In genomic region chr12:85947286-85947685, GRCh38 we compare ENCODE assay signal across 20 cellular contexts.
DNase-seq lines count a peak whose midpoint lies in the region; ATAC-seq and TF ChIP-seq lines count a peak whose summit lies in the region.
"Had no signal": no experiment of that assay in that cellular context is flagged by ENCODE, and none has a peak within 500 bp of the region (broad histone marks: within the 10 kb centered on the region; RNA-seq: fewer than 3 reads in every experiment).

No MANE protein-coding gene starts in this region.

- H3K36me3 ChIP-seq in left ventricle myocardium inferior: no peaks in the 10 kb centered on the region
- H3K36me3 ChIP-seq in HUES64 (ENCODE audit: insufficient read depth, low read length): no peaks in the 10 kb centered on the region
- no peaks in the 10 kb centered on the region for H3K36me3 ChIP-seq in endodermal cell (ENCODE audit: control insufficient read depth, insufficient read depth, low read length)
- H3K36me3 ChIP-seq in testis (ENCODE audit: low read depth, missing control alignments): no peaks in the 10 kb centered on the region
- H3K36me3 ChIP-seq in PC-9 (ENCODE audit: low read depth): no peaks in the 10 kb centered on the region
- H3K36me3 ChIP-seq: BLaER1 treated with 17β-estradiol and CSF1 and Interleukin-3, amounts not matched to agents 10 nM and 100 nM had no signal

- H3K9ac ChIP-seq in HUES64 (ENCODE audit: low read depth, low read length) (no peak overlapping the region), endodermal cell (ENCODE audit: extremely low read depth, low read length, poor library complexity, severe bottlenecking) (no peak overlapping the region)
- H3K9ac ChIP-seq: BLaER1 treated with 17β-estradiol and CSF1 and Interleukin-3, amounts not matched to agents 10 nM and 100 nM had no signal

- no peak overlapping the region for H3K4me3 Mint-ChIP-seq in endodermal cell
- no peak overlapping the region for H3K4me3 Mint-ChIP-seq in activated naive CD8-positive, alpha-beta T cell treated with anti-CD3 and anti-CD28 coated beads for 36 hours
- H3K4me3 Mint-ChIP-seq: B cell; CD8-positive, alpha-beta T cell; HFFc6 had no signal

- H3K4me3 ChIP-seq in left ventricle myocardium inferior: no peak overlapping the region
- no peak overlapping the region for H3K4me3 ChIP-seq in HUES64 (ENCODE audit: low read length)
- H3K4me3 ChIP-seq in endodermal cell (ENCODE audit: low read length): no peak overlapping the region
- peak overlapping the region; percentile 9 to 10 for H3K4me3 ChIP-seq in testis
- H3K4me3 ChIP-seq in PC-9: no peak overlapping the region
- H3K4me3 ChIP-seq: BLaER1 treated with 17β-estradiol and CSF1 and Interleukin-3, amounts not matched to agents 10 nM and 100 nM; GM12878; K562 had no signal

- no peaks in the 10 kb centered on the region for H3F3A ChIP-seq in PC-9 (ENCODE audit: insufficient read depth, low read depth)

- H2AFZ ChIP-seq in PC-9: no peak overlapping the region

- H3K27ac ChIP-seq in left ventricle myocardium inferior (replicated peaks): no peak overlapping the region
- H3K27ac ChIP-seq in HUES64 (ENCODE audit: low read depth, low read length): peak overlapping the region; percentile 93; the same call in 1 of the 2 replicates
- no peak overlapping the region for H3K27ac ChIP-seq in endodermal cell (ENCODE audit: low read depth, low read length)
- H3K27ac ChIP-seq in testis: no peak overlapping the region
- no peak overlapping the region for H3K27ac ChIP-seq in PC-9
- H3K27ac ChIP-seq: BLaER1 treated with 17β-estradiol and CSF1 and Interleukin-3, amounts not matched to agents 10 nM and 100 nM had no signal

- DNase-seq in Right ventricle myocardium inferior (ENCODE audit: missing footprints): peak; percentile 50
- DNase-seq in left ventricle myocardium inferior: no peak
- DNase-seq in endodermal cell: peak; percentile 47
- peak; percentile 32 for DNase-seq in testis
- no peak for DNase-seq in DMS79 treated with DMSO at 0.1 percent for 48 hours (lab: John Stamatoyannopoulos, UW)
- no peak for DNase-seq in activated naive CD8-positive, alpha-beta T cell treated with anti-CD3 and anti-CD28 coated beads for 36 hours
- DNase-seq in PC-9: no peak
- DNase-seq: 8988T; Calu3; CD8-positive, alpha-beta T cell; DND-41; EL; HFFc6; IMR-90 had no signal

- TF ChIP-seq POLR2A in testis (IDR thresholded peaks at IDR 0.05): no peak

- H3K4me1 ChIP-seq in left ventricle myocardium inferior (no peaks in the 10 kb centered on the region), HUES64 (ENCODE audit: insufficient read depth, low read length) (peaks cover 58% of the 10 kb centered on the region), endodermal cell (ENCODE audit: control insufficient read depth, insufficient read depth, low read length) (no peaks in the 10 kb centered on the region), testis (no peaks in the 10 kb centered on the region), PC-9 (replicated peaks; ENCODE audit: insufficient read depth) (no peaks in the 10 kb centered on the region)

- CTCF ChIA-PET in PC-9 (lab: Charles Lee): no interaction called here

- no peaks in the 10 kb centered on the region for H3K9me2 ChIP-seq in PC-9 (ENCODE audit: insufficient read depth)

- WGBS in HUES64: 85% methylated on average over 12 of the region's 12 CpGs
- WGBS in endodermal cell (ENCODE audit: insufficient coverage in 1 of 2, insufficient read length in 1 of 2), 2 experiments: 92 to 96% methylated on average over 10 to 12 of the region's 12 CpGs
- 70 to 75% methylated on average over 12 of the region's 12 CpGs for WGBS in testis, 2 donors

- H4K20me1 ChIP-seq in PC-9 (ENCODE audit: insufficient read depth): no peaks in the 10 kb centered on the region
- H4K20me1 ChIP-seq: BLaER1 treated with 17β-estradiol and CSF1 and Interleukin-3, amounts not matched to agents 10 nM and 100 nM had no signal

- peaks cover 9% of the 10 kb centered on the region for H3K36me3 Mint-ChIP-seq in endodermal cell (ENCODE audit: low read depth)
- H3K36me3 Mint-ChIP-seq in activated naive CD8-positive, alpha-beta T cell treated with anti-CD3 and anti-CD28 coated beads for 36 hours: no peaks in the 10 kb centered on the region
- H3K36me3 Mint-ChIP-seq: CD8-positive, alpha-beta T cell had no signal

- no peak overlapping the region for H3K27ac Mint-ChIP-seq in endodermal cell
- H3K27ac Mint-ChIP-seq in activated naive CD8-positive, alpha-beta T cell treated with anti-CD3 and anti-CD28 coated beads for 36 hours: no peak overlapping the region
- H3K27ac Mint-ChIP-seq: B cell; CD8-positive, alpha-beta T cell; HFFc6 had no signal

- POLR2A ChIA-PET in PC-9 (lab: Charles Lee; ENCODE audit: unreplicated experiment): no interaction called here

- H3K27me3 ChIP-seq in left ventricle myocardium inferior (ENCODE audit: low read depth) (no peaks in the 10 kb centered on the region), HUES64 (ENCODE audit: insufficient read depth, low read length) (no peaks in the 10 kb centered on the region), endodermal cell (ENCODE audit: control insufficient read depth, insufficient read depth, low read length, poor library complexity, severe bottlenecking) (no peaks in the 10 kb centered on the region), testis (no peaks in the 10 kb centered on the region), PC-9 (ENCODE audit: insufficient read depth, low read depth) (no peaks in the 10 kb centered on the region)
- H3K27me3 ChIP-seq: BLaER1 treated with 17β-estradiol and CSF1 and Interleukin-3, amounts not matched to agents 10 nM and 100 nM had no signal

- BruUV-seq in PC-9 (replicated peaks; lab: Mats Ljungman, UMichigan): no TSS peak

- intact Hi-C loops in Right ventricle myocardium inferior (cut with DNase I): no loop called here
- intact Hi-C loops in left ventricle myocardium inferior (cut with micrococcal nuclease): no loop called here
- intact Hi-C loops in testis (cut with DNase I; ENCODE audit: low total_unique reads): no loop called here
- intact Hi-C loops in PC-9 (cut with micrococcal nuclease; ENCODE audit: unreplicated experiment): no loop called here

- H3K9me3 ChIP-seq in left ventricle myocardium inferior (replicated peaks) (no peaks in the 10 kb centered on the region), HUES64 (ENCODE audit: insufficient read depth, low read depth, low read length) (peaks cover 10% of the 10 kb centered on the region; the same call in 1 of the 2 replicates), endodermal cell (ENCODE audit: control insufficient read depth, low read length) (peaks cover 10% of the 10 kb centered on the region), testis (no peaks in the 10 kb centered on the region), PC-9 (ENCODE audit: insufficient read depth, low read depth) (no peaks in the 10 kb centered on the region)

- no peak for TF ChIP-seq CTCF in left ventricle myocardium inferior (IDR thresholded peaks at IDR 0.05; ENCODE audit: borderline replicate concordance)
- TF ChIP-seq CTCF in endodermal cell (conservative IDR thresholded peaks at IDR 0.05): no peak
- TF ChIP-seq CTCF in testis (IDR thresholded peaks at IDR 0.05): no peak
- no peak for TF ChIP-seq CTCF in PC-9 (conservative IDR thresholded peaks at IDR 0.05)

- H3K27me3 Mint-ChIP-seq in endodermal cell (ENCODE audit: insufficient read depth): no peaks in the 10 kb centered on the region
- no peaks in the 10 kb centered on the region for H3K27me3 Mint-ChIP-seq in activated naive CD8-positive, alpha-beta T cell treated with anti-CD3 and anti-CD28 coated beads for 36 hours
- H3K27me3 Mint-ChIP-seq: B cell had no signal

- peaks cover 21% of the 10 kb centered on the region for H3K4me1 Mint-ChIP-seq in endodermal cell
- no peaks in the 10 kb centered on the region for H3K4me1 Mint-ChIP-seq in activated naive CD8-positive, alpha-beta T cell treated with anti-CD3 and anti-CD28 coated beads for 36 hours
- H3K4me1 Mint-ChIP-seq: B cell had no signal

- no peak overlapping the region; the same call in 1 of the 2 replicates for H3K4me2 ChIP-seq in PC-9
- H3K4me2 ChIP-seq: BLaER1 treated with 17β-estradiol and CSF1 and Interleukin-3, amounts not matched to agents 10 nM and 100 nM had no signal

- H3K9me3 Mint-ChIP-seq in endodermal cell: peaks cover 17% of the 10 kb centered on the region
- no peaks in the 10 kb centered on the region for H3K9me3 Mint-ChIP-seq in activated naive CD8-positive, alpha-beta T cell treated with anti-CD3 and anti-CD28 coated beads for 36 hours

- ATAC-seq in Right ventricle myocardium inferior: no peak
- ATAC-seq: CD8-positive, alpha-beta T cell; GM12878; HCT116; K562 had no signal

- H3K79me2 ChIP-seq in PC-9 (ENCODE audit: low read depth): no peaks in the 10 kb centered on the region

Comparison
In these comparisons a context has a peak if more than half of its experiments do, and no peak if none do; other contexts are left out.
1. DNase-seq: peak in Right ventricle myocardium inferior (single experiment), endodermal cell (single experiment) and testis (single experiment); none in left ventricle myocardium inferior (single experiment), DMS79 treated with DMSO at 0.1 percent for 48 hours (single experiment), activated naive CD8-positive, alpha-beta T cell treated with anti-CD3 and anti-CD28 coated beads for 36 hours (single experiment) and PC-9 (0 of 2).
2. H3K4me3 ChIP-seq: peak in testis (2 of 2); none in left ventricle myocardium inferior (single experiment), HUES64 (single experiment), endodermal cell (single experiment) and PC-9 (single experiment).